18 cellular contexts compared by ENCODE assay signal in genomic region chr1:17433261-17433660, GRCh38. TPM values are rescaled to one million over a fixed set of nuclear protein-coding genes. Genes with fewer than 3 reads are reported as not detected.
A peak's percentile ranks its signal among the peaks of the same experiment; 100 is the strongest.
DNase-seq lines count a peak whose midpoint lies in the region; ATAC-seq and TF ChIP-seq lines count a peak whose summit lies in the region.
"Had no signal": no experiment of that assay in that cellular context is flagged by ENCODE, and none has a peak within 500 bp of the region (broad histone marks: within the 10 kb centered on the region; RNA-seq: fewer than 3 reads in every experiment).

No MANE protein-coding gene starts in this region.

- H3K27ac ChIP-seq in RWPE1 = peak overlapping the region; percentile 13
- H3K27ac ChIP-seq in iPS-18a (ENCODE audit: low read length) = peak overlapping the region; percentile 3
- H3K27ac ChIP-seq in brain microvascular endothelial cell = no peak overlapping the region
- no peak overlapping the region for H3K27ac ChIP-seq in upper lobe of right lung
- H3K27ac ChIP-seq: BLaER1, SJCRH30 had no signal

- H3K9me3 ChIP-seq in iPS-18a (ENCODE audit: control insufficient read depth, low read depth, low read length) (no peaks in the 10 kb centered on the region), upper lobe of right lung (no peaks in the 10 kb centered on the region)
- H3K9me3 ChIP-seq: BLaER1, Caco-2, SJCRH30 had no signal

- H3K27me3 ChIP-seq in iPS-18a (ENCODE audit: control insufficient read depth, insufficient read depth, low read length) (no peaks in the 10 kb centered on the region), brain microvascular endothelial cell (replicated peaks) (no peaks in the 10 kb centered on the region), upper lobe of right lung (no peaks in the 10 kb centered on the region)
- H3K27me3 ChIP-seq: BLaER1, SJCRH30 had no signal

- ATAC-seq in activated naive CD4-positive, alpha-beta T cell treated with anti-CD3 and anti-CD28 coated beads, Interleukin-2, amount 50 U/mL, for 72 hours = no peak
- ATAC-seq in upper lobe of right lung = no peak
- ATAC-seq: PC-3 had no signal

- POLR2A ChIA-PET in RWPE1 (lab: Yijun Ruan, JAX; ENCODE audit: low non-redundant PET) = interaction anchor here (0.6 kb wide), 1 partner anchor 201 kb away, joined by 5 read pairs; no protein-coding TSS in a partner anchor

- peak overlapping the region; percentile 1 for H3K9ac ChIP-seq in iPS-18a (ENCODE audit: low read length)
- H3K9ac ChIP-seq: BLaER1 had no signal

- in situ Hi-C loops in brain microvascular endothelial cell (cut with HindIII; ENCODE audit: low pct_ligation_motif_present, low sequenced_read_pairs) = no loop called here

- H3K36me3 Mint-ChIP-seq in activated naive CD4-positive, alpha-beta T cell treated with anti-CD3 and anti-CD28 coated beads, Interleukin-2, amount 50 U/mL, for 72 hours = peaks cover 25 to 32% of the 10 kb centered on the region in 2 donors

- H3K36me3 ChIP-seq in iPS-18a (ENCODE audit: control insufficient read depth, low read depth, low read length) (peaks cover 69% of the 10 kb centered on the region), brain microvascular endothelial cell (replicated peaks) (peaks cover 42% of the 10 kb centered on the region), upper lobe of right lung (peaks cover 17% of the 10 kb centered on the region)

- H3K4me3 ChIP-seq in iPS-18a (ENCODE audit: low read length) = peak overlapping the region; percentile 36
- H3K4me3 ChIP-seq in brain microvascular endothelial cell (ENCODE audit: low read depth, low read length) = no peak overlapping the region
- H3K4me3 ChIP-seq in upper lobe of right lung = no peak overlapping the region
- H3K4me3 ChIP-seq: BLaER1, SJCRH30 had no signal

- DNase-seq in activated naive CD4-positive, alpha-beta T cell treated with anti-CD3 and anti-CD28 coated beads, Interleukin-2, amount 50 U/mL, for 72 hours (ENCODE audit: low spot score in 2 of 2) = no peak
- DNase-seq in activated naive CD4-positive, alpha-beta T cell treated with Interleukin-2 at 50 U/mL for 16 hours = no peak
- DNase-seq in RWPE1 (ENCODE audit: low spot score) = no peak
- DNase-seq in stimulated activated naive CD4-positive, alpha-beta T cell (lab: John Stamatoyannopoulos, UW) = no peak
- no peak for DNase-seq in CD1c-positive myeloid dendritic cell (ENCODE audit: extremely low spot score)
- DNase-seq in brain microvascular endothelial cell = no peak
- no peak for DNase-seq in upper lobe of right lung
- DNase-seq: Caco-2, DMS153, EL, KBM-7, NCI-H1048, NCI-H510A treated with DMSO at 0.1 percent for 48 hours, NCI-H82, PC-3, SJCRH30 had no signal

- TF ChIP-seq CTCF in RWPE1 (conservative IDR thresholded peaks at IDR 0.05; ENCODE audit: low read depth) = no peak
- TF ChIP-seq CTCF in brain microvascular endothelial cell (IDR thresholded peaks at IDR 0.05; ENCODE audit: low read depth, low read length, missing control alignments) = no peak
- TF ChIP-seq CTCF in upper lobe of right lung (IDR thresholded peaks at IDR 0.05) = no peak

- intact Hi-C loops in upper lobe of right lung (cut with DNase I) = no loop called here

- no peaks in the 10 kb centered on the region for H3K9me3 Mint-ChIP-seq in activated naive CD4-positive, alpha-beta T cell treated with anti-CD3 and anti-CD28 coated beads, Interleukin-2, amount 50 U/mL, for 72 hours

- peaks cover 67% of the 10 kb centered on the region for H3K4me1 ChIP-seq in iPS-18a (ENCODE audit: control insufficient read depth, low read depth, low read length)
- H3K4me1 ChIP-seq in upper lobe of right lung = peaks cover 29% of the 10 kb centered on the region
- H3K4me1 ChIP-seq: Caco-2, SJCRH30 had no signal

- CTCF ChIA-PET in RWPE1 (lab: Yijun Ruan, JAX) = no interaction called here

- H3K27ac Mint-ChIP-seq in activated naive CD4-positive, alpha-beta T cell treated with anti-CD3 and anti-CD28 coated beads, Interleukin-2, amount 50 U/mL, for 72 hours = peak overlapping the region; percentile 37 to 72

RNA-seq across cellular contexts. Expression of gene RCC2, which starts 6.2 kb away (rescaled TPM):
- 100 to 1,000 TPM; 113 to 132 TPM for total RNA-seq in activated naive CD4-positive, alpha-beta T cell treated with anti-CD3 and anti-CD28 coated beads, Interleukin-2, amount 50 U/mL, for 72 hours
- total RNA-seq in upper lobe of right lung = 48.6 TPM

Comparison
In these comparisons a context has a peak if more than half of its experiments do, and no peak if none do; other contexts are left out.
1. H3K27ac ChIP-seq: peak in RWPE1 (single experiment) and iPS-18a (single experiment); none in brain microvascular endothelial cell (single experiment) and upper lobe of right lung (single experiment).